In the genomic region with DNA sequence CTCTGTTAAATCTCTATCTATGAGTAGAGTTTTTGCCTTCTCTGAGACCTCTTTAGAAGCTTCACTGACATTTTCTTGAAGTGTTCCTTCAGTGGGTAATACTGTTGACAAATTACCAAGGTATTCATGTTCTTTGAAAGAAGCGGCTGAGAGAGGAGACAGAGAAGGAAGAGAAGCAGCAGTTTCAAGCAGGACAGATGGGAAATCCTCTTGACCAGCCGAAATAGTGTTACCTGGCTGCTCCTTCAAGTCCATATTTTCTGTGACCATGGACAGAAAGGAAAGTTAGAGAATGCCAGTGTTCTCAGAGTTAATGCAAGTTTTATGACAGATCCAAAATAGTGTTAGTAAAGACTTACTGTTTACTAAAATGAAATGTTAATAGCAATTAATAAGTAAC, we compare ENCODE assay signal across 1 cellular context.
TF ChIP-seq lines count a peak whose summit lies in the region.

No MANE protein-coding gene starts in this region.

TF ChIP-seq in HepG2, 621 proteins besides CTCF, POLR2A, EP300 and RAD21:
- TF ChIP-seq NFYB (CRISPR knock-in tag; IDR thresholded peaks at IDR 0.05) (no peak), ZFP36 (IDR thresholded peaks at IDR 0.05; ENCODE audit: borderline replicate concordance, low read depth, low read length, partially characterized antibody) (no peak), ZNF383 (CRISPR knock-in tag; IDR thresholded peaks at IDR 0.05; ENCODE audit: borderline replicate concordance) (no peak), ZNF558 (CRISPR knock-in tag; IDR thresholded peaks at IDR 0.05; ENCODE audit: borderline replicate concordance) (no peak), ATAD3A (CRISPR knock-in tag; IDR thresholded peaks at IDR 0.05) (no peak), KDM4B (CRISPR knock-in tag; IDR thresholded peaks at IDR 0.05) (no peak), STAG1 (CRISPR knock-in tag; IDR thresholded peaks at IDR 0.05) (no peak), SIX4 (CRISPR knock-in tag; IDR thresholded peaks at IDR 0.05) (no peak)
- TF ChIP-seq, protein P1, sequence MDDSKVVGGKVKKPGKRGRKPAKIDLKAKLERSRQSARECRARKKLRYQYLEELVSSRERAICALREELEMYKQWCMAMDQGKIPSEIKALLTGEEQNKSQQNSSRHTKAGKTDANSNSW (CRISPR knock-in tag; IDR thresholded peaks at IDR 0.05; ENCODE audit: borderline replicate concordance) = no peak
- TF ChIP-seq, protein P2, sequence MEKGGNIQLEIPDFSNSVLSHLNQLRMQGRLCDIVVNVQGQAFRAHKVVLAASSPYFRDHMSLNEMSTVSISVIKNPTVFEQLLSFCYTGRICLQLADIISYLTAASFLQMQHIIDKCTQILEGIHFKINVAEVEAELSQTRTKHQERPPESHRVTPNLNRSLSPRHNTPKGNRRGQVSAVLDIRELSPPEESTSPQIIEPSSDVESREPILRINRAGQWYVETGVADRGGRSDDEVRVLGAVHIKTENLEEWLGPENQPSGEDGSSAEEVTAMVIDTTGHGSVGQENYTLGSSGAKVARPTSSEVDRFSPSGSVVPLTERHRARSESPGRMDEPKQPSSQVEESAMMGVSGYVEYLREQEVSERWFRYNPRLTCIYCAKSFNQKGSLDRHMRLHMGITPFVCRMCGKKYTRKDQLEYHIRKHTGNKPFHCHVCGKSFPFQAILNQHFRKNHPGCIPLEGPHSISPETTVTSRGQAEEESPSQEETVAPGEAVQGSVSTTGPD (CRISPR knock-in tag; IDR thresholded peaks at IDR 0.05) = no peak
- TF ChIP-seq, protein P3, sequence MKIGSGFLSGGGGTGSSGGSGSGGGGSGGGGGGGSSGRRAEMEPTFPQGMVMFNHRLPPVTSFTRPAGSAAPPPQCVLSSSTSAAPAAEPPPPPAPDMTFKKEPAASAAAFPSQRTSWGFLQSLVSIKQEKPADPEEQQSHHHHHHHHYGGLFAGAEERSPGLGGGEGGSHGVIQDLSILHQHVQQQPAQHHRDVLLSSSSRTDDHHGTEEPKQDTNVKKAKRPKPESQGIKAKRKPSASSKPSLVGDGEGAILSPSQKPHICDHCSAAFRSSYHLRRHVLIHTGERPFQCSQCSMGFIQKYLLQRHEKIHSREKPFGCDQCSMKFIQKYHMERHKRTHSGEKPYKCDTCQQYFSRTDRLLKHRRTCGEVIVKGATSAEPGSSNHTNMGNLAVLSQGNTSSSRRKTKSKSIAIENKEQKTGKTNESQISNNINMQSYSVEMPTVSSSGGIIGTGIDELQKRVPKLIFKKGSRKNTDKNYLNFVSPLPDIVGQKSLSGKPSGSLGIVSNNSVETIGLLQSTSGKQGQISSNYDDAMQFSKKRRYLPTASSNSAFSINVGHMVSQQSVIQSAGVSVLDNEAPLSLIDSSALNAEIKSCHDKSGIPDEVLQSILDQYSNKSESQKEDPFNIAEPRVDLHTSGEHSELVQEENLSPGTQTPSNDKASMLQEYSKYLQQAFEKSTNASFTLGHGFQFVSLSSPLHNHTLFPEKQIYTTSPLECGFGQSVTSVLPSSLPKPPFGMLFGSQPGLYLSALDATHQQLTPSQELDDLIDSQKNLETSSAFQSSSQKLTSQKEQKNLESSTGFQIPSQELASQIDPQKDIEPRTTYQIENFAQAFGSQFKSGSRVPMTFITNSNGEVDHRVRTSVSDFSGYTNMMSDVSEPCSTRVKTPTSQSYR (CRISPR knock-in tag; IDR thresholded peaks at IDR 0.05; ENCODE audit: borderline replicate concordance) = no peak
